Comparison of ENCODE assay signal across 20 cellular contexts in genomic region chr14:69606816-69607215, GRCh38. TPM values are rescaled to one million over a fixed set of nuclear protein-coding genes. Genes with fewer than 3 reads are reported as not detected.
"Had no signal": no experiment of that assay in that cellular context is flagged by ENCODE, and none has a peak within 500 bp of the region (broad histone marks: within the 10 kb centered on the region; RNA-seq: fewer than 3 reads in every experiment).

No MANE protein-coding gene starts in this region.

- H3K4me3 ChIP-seq: esophagus squamous epithelium, sigmoid colon had no signal

- H3K9me3 ChIP-seq: esophagus squamous epithelium, sigmoid colon had no signal

- DNase-seq: activated CD4-positive, alpha-beta T cell treated with anti-CD3 and anti-CD28 coated beads, Interleukin-2, amount 50 U/mL, for 1 hour; activated naive CD4-positive, alpha-beta T cell treated with anti-CD3 and anti-CD28 coated beads, Interleukin-2, amount 10 ng/mL, durations not matched to agents 7 days and 5 days; activated T-cell treated with anti-CD3 and anti-CD28 coated beads for 4 hours; effector CD4-positive, alpha-beta T cell; esophagus squamous epithelium; hypothalamus; left ventricle myocardium superior; mesenchymal stem cell; sigmoid colon; stimulated activated CD4-positive, alpha-beta T cell treated with anti-CD3 and anti-CD28 coated beads, Interleukin-2, amount 100 ng/mL, for 24 hours; SW 1271 had no signal

- H3K27me3 Mint-ChIP-seq: activated naive CD4-positive, alpha-beta T cell treated with anti-CD3 and anti-CD28 coated beads, Interleukin-2, amount 10 ng/mL, durations not matched to agents 7 days and 5 days had no signal

- H3K36me3 Mint-ChIP-seq: activated naive CD4-positive, alpha-beta T cell treated with anti-CD3 and anti-CD28 coated beads, Interleukin-2, amount 10 ng/mL, durations not matched to agents 7 days and 5 days; stimulated activated effector memory CD8-positive, alpha-beta T cell treated with anti-CD3 and anti-CD28 coated beads, Interleukin-12 subunit alpha, Interleukin-12 subunit beta, amount 100 ng/mL, for 72 hours had no signal

- H3K27ac Mint-ChIP-seq: activated naive CD4-positive, alpha-beta T cell treated with anti-CD3 and anti-CD28 coated beads, Interleukin-2, amount 10 ng/mL, durations not matched to agents 7 days and 5 days; stimulated activated effector memory CD8-positive, alpha-beta T cell treated with anti-CD3 and anti-CD28 coated beads, Interleukin-12 subunit alpha, Interleukin-12 subunit beta, amount 100 ng/mL, for 72 hours; T-helper 2 cell treated with Interferon-gamma antibody and Interleukin-4, amounts not matched to agents 5 μg/mL and 100 μg/mL, for 36 hours had no signal

- ATAC-seq: left ventricle myocardium superior; stimulated activated effector memory CD8-positive, alpha-beta T cell treated with anti-CD3 and anti-CD28 coated beads, Interleukin-12 subunit alpha, Interleukin-12 subunit beta, amount 100 ng/mL, for 72 hours had no signal

- H3K27ac ChIP-seq: esophagus squamous epithelium, sigmoid colon had no signal

- H3K27me3 ChIP-seq: esophagus squamous epithelium, sigmoid colon had no signal

- H3K4me3 Mint-ChIP-seq: activated naive CD4-positive, alpha-beta T cell treated with anti-CD3 and anti-CD28 coated beads, Interleukin-2, amount 10 ng/mL, durations not matched to agents 7 days and 5 days; nephron; stimulated activated effector memory CD8-positive, alpha-beta T cell treated with anti-CD3 and anti-CD28 coated beads, Interleukin-12 subunit alpha, Interleukin-12 subunit beta, amount 100 ng/mL, for 72 hours; T-helper 2 cell treated with Interferon-gamma antibody and Interleukin-4, amounts not matched to agents 5 μg/mL and 100 μg/mL, for 36 hours had no signal

- H3K9me3 Mint-ChIP-seq: activated naive CD4-positive, alpha-beta T cell treated with anti-CD3 and anti-CD28 coated beads, Interleukin-2, amount 10 ng/mL, durations not matched to agents 7 days and 5 days; nephron; stimulated activated effector memory CD8-positive, alpha-beta T cell treated with anti-CD3 and anti-CD28 coated beads, Interleukin-12 subunit alpha, Interleukin-12 subunit beta, amount 100 ng/mL, for 72 hours; T-helper 2 cell treated with Interferon-gamma antibody and Interleukin-4, amounts not matched to agents 5 μg/mL and 100 μg/mL, for 36 hours had no signal

- H3K36me3 ChIP-seq: esophagus squamous epithelium, sigmoid colon had no signal

RNA-seq across cellular contexts. Expression of gene CCDC177, which starts 32.1 kb away (rescaled TPM):
- total RNA-seq: cardiac septum, endothelial cell of umbilical vein, fibroblast of villous mesenchyme, left ventricle myocardium superior, mucosa of gallbladder, osteocyte, pulmonary artery endothelial cell, sigmoid colon had no signal
